Comparison of ENCODE assay signal across 22 cellular contexts in genomic region chr10:132351611-132352010, GRCh38. TPM values are rescaled to one million over a fixed set of nuclear protein-coding genes. Genes with fewer than 3 reads are reported as not detected.
DNase-seq lines count a peak whose midpoint lies in the region; ATAC-seq and TF ChIP-seq lines count a peak whose summit lies in the region.
"Had no signal": no experiment of that assay in that cellular context is flagged by ENCODE, and none has a peak within 500 bp of the region (broad histone marks: within the 10 kb centered on the region; RNA-seq: fewer than 3 reads in every experiment).

No MANE protein-coding gene starts in this region.

- H3K9me3 ChIP-seq in endodermal cell (ENCODE audit: control insufficient read depth, low read length) (no peaks in the 10 kb centered on the region), spleen (no peaks in the 10 kb centered on the region)
- H3K9me3 ChIP-seq: BLaER1 treated with 17β-estradiol and CSF1 and Interleukin-3, amounts not matched to agents 10 nM and 100 nM had no signal

- H3K4me3 Mint-ChIP-seq in endodermal cell: no peak overlapping the region
- H3K4me3 Mint-ChIP-seq: CD8-positive, alpha-beta T cell; H9; HFFc6 had no signal

- H3K4me1 ChIP-seq in endodermal cell (ENCODE audit: control insufficient read depth, insufficient read depth, low read length) (no peaks in the 10 kb centered on the region), spleen (peaks cover 0 to 24% (median 5%) of the 10 kb centered on the region in 6 donors)

- H3K4me1 Mint-ChIP-seq in endodermal cell: no peaks in the 10 kb centered on the region

- TF ChIP-seq CTCF in endodermal cell (conservative IDR thresholded peaks at IDR 0.05) (no peak), spleen (IDR thresholded peaks at IDR 0.05 in 8 of 11, conservative IDR thresholded peaks at IDR 0.05 in 3 of 11) (no peak)

- H3K9me3 Mint-ChIP-seq in endodermal cell: no peaks in the 10 kb centered on the region
- H3K9me3 Mint-ChIP-seq: CD8-positive, alpha-beta T cell; H9; HFFc6 had no signal

- H3K4me3 ChIP-seq in H7 (ENCODE audit: insufficient read depth, low read depth, low read length) (no peak overlapping the region), endodermal cell (ENCODE audit: low read length) (no peak overlapping the region), spleen (no peak overlapping the region)
- H3K4me3 ChIP-seq: BLaER1 treated with 17β-estradiol and CSF1 and Interleukin-3, amounts not matched to agents 10 nM and 100 nM had no signal

- H3K36me3 ChIP-seq in H7 (replicated peaks; ENCODE audit: control insufficient read depth, insufficient read depth, low read length): no peaks in the 10 kb centered on the region
- H3K36me3 ChIP-seq in endodermal cell (ENCODE audit: control insufficient read depth, insufficient read depth, low read length): peaks cover 2% of the 10 kb centered on the region
- H3K36me3 ChIP-seq in spleen: peaks cover 0 to 81% (median 5%) of the 10 kb centered on the region in 6 donors

- H3K27ac ChIP-seq in endodermal cell (ENCODE audit: low read depth, low read length) (no peak overlapping the region), spleen (no peak overlapping the region)
- H3K27ac ChIP-seq: BLaER1 treated with 17β-estradiol and CSF1 and Interleukin-3, amounts not matched to agents 10 nM and 100 nM; HL-60 had no signal

- 87 to 90% methylated on average over 16 to 22 of the region's 25 CpGs for WGBS in endodermal cell (ENCODE audit: insufficient coverage in 1 of 2, insufficient read length in 1 of 2), 2 experiments
- WGBS in spleen, 5 donors: 84 to 92% (median 89%) methylated on average over 23 to 25 of the region's 25 CpGs

- no peak overlapping the region for H3K27ac Mint-ChIP-seq in endodermal cell
- H3K27ac Mint-ChIP-seq: CD8-positive, alpha-beta T cell; HFFc6 had no signal

- no peak overlapping the region for H3K9ac ChIP-seq in endodermal cell (ENCODE audit: extremely low read depth, low read length, poor library complexity, severe bottlenecking)
- H3K9ac ChIP-seq: BLaER1 treated with 17β-estradiol and CSF1 and Interleukin-3, amounts not matched to agents 10 nM and 100 nM had no signal

- H3K36me3 Mint-ChIP-seq in endodermal cell (ENCODE audit: low read depth): peaks cover 17% of the 10 kb centered on the region

- H3K27me3 ChIP-seq in H7 (ENCODE audit: control insufficient read depth, insufficient read depth, low read length): no peaks in the 10 kb centered on the region
- H3K27me3 ChIP-seq in endodermal cell (ENCODE audit: control insufficient read depth, insufficient read depth, low read length, poor library complexity, severe bottlenecking): no peaks in the 10 kb centered on the region
- H3K27me3 ChIP-seq in spleen (replicated peaks in 1 of 7): no peaks in the 10 kb centered on the region
- H3K27me3 ChIP-seq: BLaER1 treated with 17β-estradiol and CSF1 and Interleukin-3, amounts not matched to agents 10 nM and 100 nM had no signal

- intact Hi-C loops in spleen (cut with DNase I; ENCODE audit: low total_unique reads): loop anchor here (5.0 kb wide), 1 partner anchor 129 kb away; no protein-coding TSS in a partner anchor

- peak; percentile 80 for DNase-seq in DMS53 (lab: John Stamatoyannopoulos, UW)
- DNase-seq in H7: peak; percentile 76
- peak; percentile 56 for DNase-seq in endodermal cell
- peak; percentile 65 for DNase-seq in spleen
- DNase-seq in EL: no peak
- no peak for DNase-seq in activated CD8-positive, alpha-beta memory T cell treated with anti-CD3 and anti-CD28 coated beads, Interleukin-2, amount 50 U/mL, for 48 hours
- DNase-seq: Calu3; CD8-positive, alpha-beta T cell; DMS153; H9; HFFc6; KG1; NCI-H1105; NCI-H2029 treated with DMSO at 0.1 percent for 48 hours; NCI-H2171; NCI-H345; NCI-H524 treated with DMSO at 0.1 percent for 48 hours; OCI-M1 had no signal

- no peak for TF ChIP-seq POLR2A in spleen (IDR thresholded peaks at IDR 0.05)

- ATAC-seq in HG03159 (IDR thresholded peaks at IDR 0.05; ENCODE audit: unreplicated experiment): no peak
- no peak for ATAC-seq in GM21576 (IDR thresholded peaks at IDR 0.05; ENCODE audit: unreplicated experiment)
- ATAC-seq: CD8-positive, alpha-beta T cell had no signal

- no peaks in the 10 kb centered on the region for H3K27me3 Mint-ChIP-seq in endodermal cell (ENCODE audit: insufficient read depth)

RNA-seq across cellular contexts. Expression of gene LRRC27, which starts 19.6 kb away (rescaled TPM):
- total RNA-seq in H7 (2014; rRNA removed; shearing (Covaris generic)): 4.0 and 5.7 TPM in 2 replicates
- total RNA-seq in endodermal cell: 10 to 100 TPM; 10.3 to 14.6 TPM
- 12.8 TPM for polyA plus RNA-seq in endodermal cell (2013, experiment 1 of 2)
- polyA plus RNA-seq in endodermal cell (2013, experiment 2 of 2): 12.3 TPM
- total RNA-seq in spleen: 10 to 100 TPM; 11.9 to 29.9 (median 19.4) TPM
- 10 to 100 TPM in 1 of 3 donors, 1 to 10 TPM in 2; 6.1 to 13.0 (median 8.5) TPM for polyA plus RNA-seq in spleen

RNA-seq across cellular contexts. Expression of gene STK32C, which starts 43.9 kb away (rescaled TPM):
- 24.9 and 31.4 TPM in 2 replicates for total RNA-seq in H7 (2014; rRNA removed; shearing (Covaris generic))
- total RNA-seq in endodermal cell (1 to 10 TPM; 8.4 to 9.9 TPM), spleen (10 to 100 TPM in 6 of 7 donors, 1 to 10 TPM in 1; 9.6 to 27.8 (median 15.4) TPM)
- 20.9 TPM for polyA plus RNA-seq in endodermal cell (2013, experiment 1 of 2)
- 18.8 TPM for polyA plus RNA-seq in endodermal cell (2013, experiment 2 of 2)
- polyA plus RNA-seq in spleen: 10 to 100 TPM; 13.2 to 23.8 (median 16.0) TPM

RNA-seq across cellular contexts. Expression of gene PWWP2B, which starts 45.4 kb away (rescaled TPM):
- 14.3 and 15.3 TPM in 2 replicates for total RNA-seq in H7 (2014; rRNA removed; shearing (Covaris generic))
- total RNA-seq in endodermal cell (10 to 100 TPM; 11.4 to 13.9 TPM), spleen (10 to 100 TPM; 24.8 to 41.7 (median 28.1) TPM)
- 7.5 TPM for polyA plus RNA-seq in endodermal cell (2013, experiment 1 of 2)
- 6.7 TPM for polyA plus RNA-seq in endodermal cell (2013, experiment 2 of 2)
- polyA plus RNA-seq in spleen: 10 to 100 TPM; 22.5 to 50.0 (median 27.8) TPM

Comparison
In these comparisons a context has a peak if more than half of its experiments do, and no peak if none do; other contexts are left out.
1. DNase-seq: peak in DMS53 (single experiment), H7 (single experiment), endodermal cell (single experiment) and spleen (single experiment); none in EL (single experiment) and activated CD8-positive, alpha-beta memory T cell treated with anti-CD3 and anti-CD28 coated beads, Interleukin-2, amount 50 U/mL, for 48 hours (single experiment).